In genomic region chrX:132217203-132218073, GRCh38 we compare ENCODE assay signal across 8 cellular contexts. TPM values are rescaled to one million over a fixed set of nuclear protein-coding genes. Genes with fewer than 3 reads are reported as not detected.
DNase-seq lines count a peak whose midpoint lies in the region; ATAC-seq and TF ChIP-seq lines count a peak whose summit lies in the region.

No MANE protein-coding gene starts in this region.

- ATAC-seq in GM19438 (IDR thresholded peaks at IDR 0.05; ENCODE audit: low read depth, unreplicated experiment) (peak; percentile 58), HG03565 (IDR thresholded peaks at IDR 0.05; ENCODE audit: unreplicated experiment) (peak; percentile 38)

- H3K4me3 Mint-ChIP-seq in CD14-positive monocyte, result peak overlapping the region; percentile 87 to 93
- peak overlapping the region; percentile 83 for H3K4me3 Mint-ChIP-seq in activated CD4-positive, alpha-beta memory T cell treated with anti-CD3 and anti-CD28 coated beads for 36 hours

- H3K27me3 ChIP-seq in ectodermal cell (ENCODE audit: control insufficient read depth, insufficient read depth, low read length, poor library complexity, severe bottlenecking), result no peaks in the 10 kb centered on the region

- POLR2A ChIA-PET in activated CD4-positive, alpha-beta memory T cell treated with anti-CD3 and anti-CD28 coated beads for 36 hours (lab: Charles Lee), result interaction anchor here (1.0 to 1.4 kb wide), 2 partner anchors 193 to 195 kb away, joined by 3 read pairs; partner anchors contain the start of gene STK26

- peaks cover 3% of the 10 kb centered on the region for H3K36me3 ChIP-seq in ectodermal cell (ENCODE audit: control insufficient read depth, insufficient read depth, low read length)

- peaks cover 12 to 15% of the 10 kb centered on the region in 2 donors for H3K36me3 Mint-ChIP-seq in CD14-positive monocyte
- H3K36me3 Mint-ChIP-seq in activated CD4-positive, alpha-beta memory T cell treated with anti-CD3 and anti-CD28 coated beads for 36 hours, result peaks cover 15% of the 10 kb centered on the region

- no peaks in the 10 kb centered on the region for H3K9me3 ChIP-seq in ectodermal cell (ENCODE audit: control insufficient read depth, low read length)

- intact Hi-C loops in CD14-positive monocyte (cut with micrococcal nuclease), result loop anchor here (10.0 kb wide), 2 partner anchors 123 to 267 kb away; partner anchors contain the start of gene MBNL3 (in 2 of the 2)
- intact Hi-C loops in activated CD4-positive, alpha-beta memory T cell treated with anti-CD3 and anti-CD28 coated beads for 36 hours (cut with micrococcal nuclease), result loop anchor here (1.0 to 10.0 kb wide), 6 partner anchors 49 to 517 kb away; partner anchors contain the start of gene MBNL3

- no peaks in the 10 kb centered on the region for H3K4me1 ChIP-seq in ectodermal cell (ENCODE audit: control insufficient read depth, insufficient read depth, low read length)

- DNase-seq in CD14-positive monocyte (ENCODE audit: low spot score) (peak; percentile 71), NCI-H774 (lab: John Stamatoyannopoulos, UW) (peak; percentile 76), lung microvascular endothelial cell (ENCODE audit: low read depth in 2 of 2) (peak; percentile 68 to 79)
- DNase-seq in activated CD4-positive, alpha-beta memory T cell treated with anti-CD3 and anti-CD28 coated beads for 36 hours, result peak; percentile 84
- peak; percentile 44 to 65 (median 62) for DNase-seq in stimulated activated CD4-positive, alpha-beta T cell treated with anti-CD3 and anti-CD28 coated beads, TNF-alpha, amount 100 ng/mL, for 48 hours (ENCODE audit: low read depth in 3 of 3)

- CTCF ChIA-PET in activated CD4-positive, alpha-beta memory T cell treated with anti-CD3 and anti-CD28 coated beads for 36 hours (lab: Charles Lee), result interaction anchor here (4.5 kb wide), 1 partner anchor 390 kb away, joined by 18 read pairs; no protein-coding TSS in a partner anchor

- TF ChIP-seq CTCF in CD14-positive monocyte (IDR thresholded peaks at IDR 0.05), result no peak

- peaks cover 23% of the 10 kb centered on the region for H3K4me1 Mint-ChIP-seq in CD14-positive monocyte
- peaks cover 29% of the 10 kb centered on the region for H3K4me1 Mint-ChIP-seq in activated CD4-positive, alpha-beta memory T cell treated with anti-CD3 and anti-CD28 coated beads for 36 hours (ENCODE audit: low read depth)

- WGBS in ectodermal cell, 2 experiments, result 0% methylated on average over 64 to 67 of the region's 74 CpGs

- H3K27ac Mint-ChIP-seq in CD14-positive monocyte, result peak overlapping the region; percentile 94 to 97 (median 95)
- H3K27ac Mint-ChIP-seq in activated CD4-positive, alpha-beta memory T cell treated with anti-CD3 and anti-CD28 coated beads for 36 hours, result peak overlapping the region; percentile 96

- H3K4me3 ChIP-seq in ectodermal cell (ENCODE audit: insufficient read depth, low read depth, low read length), result peak overlapping the region; percentile 65

- H3K9me3 Mint-ChIP-seq in CD14-positive monocyte, result peaks cover 0 to 2% (median 0%) of the 10 kb centered on the region in 7 donors
- H3K9me3 Mint-ChIP-seq in activated CD4-positive, alpha-beta memory T cell treated with anti-CD3 and anti-CD28 coated beads for 36 hours, result no peaks in the 10 kb centered on the region

- peak overlapping the region; percentile 90 for H3K27ac ChIP-seq in ectodermal cell (ENCODE audit: insufficient read depth, low read depth, low read length, poor library complexity, severe bottlenecking)

- peaks cover 0 to 5% (median 0%) of the 10 kb centered on the region in 3 donors for H3K27me3 Mint-ChIP-seq in CD14-positive monocyte (ENCODE audit: low read depth in 3 of 3)
- no peaks in the 10 kb centered on the region for H3K27me3 Mint-ChIP-seq in activated CD4-positive, alpha-beta memory T cell treated with anti-CD3 and anti-CD28 coated beads for 36 hours

RNA-seq across cellular contexts. Expression of gene RAP2C, which starts 1.8 kb away (rescaled TPM):
- polyA plus RNA-seq in CD14-positive monocyte, result 10 to 100 TPM; 14.7 to 18.8 TPM
- 10 to 100 TPM; 41.2 to 43.7 TPM for total RNA-seq in activated CD4-positive, alpha-beta memory T cell treated with anti-CD3 and anti-CD28 coated beads for 36 hours
- 26.1 TPM for polyA plus RNA-seq in ectodermal cell (2013, experiment 1 of 4)
- polyA plus RNA-seq in ectodermal cell (2013, experiment 2 of 4), result 28.2 TPM
- 25.1 TPM for polyA plus RNA-seq in ectodermal cell (2013, experiment 3 of 4)
- 26.5 TPM for polyA plus RNA-seq in ectodermal cell (2013, experiment 4 of 4)
- total RNA-seq in lung microvascular endothelial cell, result 9.3 and 11.6 TPM in 2 replicates

Comparison
In these comparisons a context has a peak if more than half of its experiments do, and no peak if none do; other contexts are left out.
1. Peak in every context shown above with its lines: DNase-seq, ATAC-seq, H3K4me3 ChIP-seq and H3K27ac ChIP-seq.